ENCODE assay signal across 10 cellular contexts in the genomic region with DNA sequence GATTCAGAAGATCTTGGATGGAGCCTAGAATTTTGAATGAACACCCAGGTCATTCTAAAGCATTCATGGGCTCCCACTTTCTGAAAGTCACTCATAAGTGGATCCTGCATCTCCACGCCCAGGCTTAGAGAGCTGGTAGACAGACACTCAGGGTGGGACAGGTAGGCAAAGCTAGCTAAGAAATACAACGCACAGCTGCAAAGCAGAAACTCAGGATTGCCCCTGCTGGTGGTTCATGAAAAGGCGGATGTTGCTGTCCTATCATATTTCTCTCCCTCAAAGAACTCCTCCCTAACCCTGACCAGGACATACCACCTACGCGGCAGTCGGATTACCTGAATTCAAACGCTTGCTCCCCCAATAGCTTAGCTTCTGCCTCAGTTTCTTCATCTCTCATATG.
A peak's percentile ranks its signal among the peaks of the same experiment; 100 is the strongest.
DNase-seq lines count a peak whose midpoint lies in the region; ATAC-seq, FAIRE-seq and TF ChIP-seq lines count a peak whose summit lies in the region.
"Had no signal": no experiment of that assay in that cellular context is flagged by ENCODE, and none has a peak within 500 bp of the region (broad histone marks: within the 10 kb centered on the region; RNA-seq: fewer than 3 reads in every experiment).

No MANE protein-coding gene starts in this region.

- DNase-seq in DMS 273 (lab: John Stamatoyannopoulos, UW; ENCODE audit: unreplicated experiment) (peak; percentile 28), DMS 273 treated with DMSO at 0.1 percent for 48 hours (lab: John Stamatoyannopoulos, UW) (no peak), Karpas-422 (peak; percentile 76), K562 (ENCODE audit: extremely low read depth in 1 of 4, low spot score in 3 of 4) (peak in 2 of 4 experiments; percentile 8 to 17), neural crest cell (ENCODE audit: low read depth, low spot score) (no peak), NCI-H1417 treated with DMSO at 0.1 percent for 48 hours (lab: John Stamatoyannopoulos, UW) (no peak), stomach (no peak)
- DNase-seq in activated CD8-positive, alpha-beta memory T cell treated with anti-CD3 and anti-CD28 coated beads for 24 hours: no peak
- DNase-seq: 8988T, NCI-H1417 had no signal

- no peaks in the 10 kb centered on the region for H3K27me3 Mint-ChIP-seq in neural crest cell (ENCODE audit: low read depth)

- TF ChIP-seq EP300 in K562 (IDR thresholded peaks at IDR 0.05; ENCODE audit: low read length): no peak
- TF ChIP-seq EP300 in stomach (IDR thresholded peaks at IDR 0.05): no peak

- H3K79me2 ChIP-seq in Karpas-422 (ENCODE audit: low read length) (no peaks in the 10 kb centered on the region), K562 (ENCODE audit: control insufficient read depth, insufficient read depth, low read length) (no peaks in the 10 kb centered on the region)

- WGBS in K562 (ENCODE audit: insufficient coverage, low coverage, missing lambda C conversion rate): 0% methylated on average over 3 of the region's 7 CpGs
- 92 to 97% (median 94%) methylated on average over 7 of the region's 7 CpGs for WGBS in stomach, 5 donors

- H3K9me3 Mint-ChIP-seq in neural crest cell: peaks cover 5% of the 10 kb centered on the region

- H3K4me3 Mint-ChIP-seq in neural crest cell: no peak overlapping the region

- no peak overlapping the region for H3K4me2 ChIP-seq in Karpas-422 (ENCODE audit: low read depth, low read length, poor library complexity, severe bottlenecking)
- no peak overlapping the region for H3K4me2 ChIP-seq in K562 (ENCODE audit: insufficient read depth, low read length)

- TF ChIP-seq POLR2A in K562 (conservative IDR thresholded peaks at IDR 0.05) (no peak), stomach (IDR thresholded peaks at IDR 0.05) (no peak)

- H3K4me1 Mint-ChIP-seq in neural crest cell: no peaks in the 10 kb centered on the region

- H3K9me2 ChIP-seq in Karpas-422 (replicated peaks; ENCODE audit: insufficient read depth, low read length): no peaks in the 10 kb centered on the region

- H2AFZ ChIP-seq in Karpas-422 (ENCODE audit: low read length): no peak overlapping the region
- no peak overlapping the region for H2AFZ ChIP-seq in K562 (ENCODE audit: low read depth, low read length)

- H3K9me1 ChIP-seq in K562 (ENCODE audit: control insufficient read depth, insufficient read depth, low read length): no peaks in the 10 kb centered on the region

- intact Hi-C loops in K562 (cut with micrococcal nuclease) (no loop called here), stomach (cut with DNase I; ENCODE audit: low total_unique reads) (no loop called here)

- H3K27ac ChIP-seq in Karpas-422 (ENCODE audit: low read length): no peak overlapping the region
- H3K27ac ChIP-seq in K562 (ENCODE audit: extremely low read depth, low read depth, low read length): no peak overlapping the region
- H3K27ac ChIP-seq in stomach: no peak overlapping the region

- H3K4me3 ChIP-seq in Karpas-422 (ENCODE audit: low read length) (no peak overlapping the region), K562 (no peak overlapping the region), stomach (no peak overlapping the region)

- H3K9ac ChIP-seq in Karpas-422 (ENCODE audit: low read length): no peak overlapping the region
- H3K9ac ChIP-seq in K562 (ENCODE audit: insufficient read depth in 1 of 2, low read depth in 2 of 2, low read length in 2 of 2): no peak overlapping the region

- no TSS peak for BruUV-seq in K562 (replicated peaks; lab: Mats Ljungman, UMichigan)

- no peak for TF ChIP-seq RAD21 in K562 (CRISPR knock-in tag; conservative IDR thresholded peaks at IDR 0.05 in 1 of 2, IDR thresholded peaks at IDR 0.05 in 1 of 2)

- in situ Hi-C loops in K562 (cut with MboI): no loop called here

- peak; percentile 82 for ATAC-seq in K562

- POLR2A ChIA-PET in K562 (lab: Yijun Ruan, JAX): no interaction called here

- H4K20me1 ChIP-seq in Karpas-422 (ENCODE audit: insufficient read depth, low read depth, low read length): no peaks in the 10 kb centered on the region
- H4K20me1 ChIP-seq in K562 (replicated peaks; ENCODE audit: control insufficient read depth, insufficient read depth, low read length): no peaks in the 10 kb centered on the region

- CTCF ChIA-PET in K562 (lab: Yijun Ruan, JAX; ENCODE audit: low intra/inter-chr PET ratio): no interaction called here

- H3K9me3 ChIP-seq in Karpas-422 (ENCODE audit: low read length) (no peaks in the 10 kb centered on the region), K562 (replicated peaks; ENCODE audit: control insufficient read depth, insufficient read depth, low read depth, low read length) (no peaks in the 10 kb centered on the region), stomach (no peaks in the 10 kb centered on the region)

- no peaks in the 10 kb centered on the region for H3K36me3 Mint-ChIP-seq in neural crest cell (ENCODE audit: low read depth)

- H3K36me3 ChIP-seq in Karpas-422 (ENCODE audit: insufficient read depth, low read length): no peaks in the 10 kb centered on the region
- no peaks in the 10 kb centered on the region for H3K36me3 ChIP-seq in K562 (ENCODE audit: control insufficient read depth, insufficient read depth, low read length)
- H3K36me3 ChIP-seq in stomach: no peaks in the 10 kb centered on the region

- FAIRE-seq in K562 (lab: Jason Lieb, UNC): no peak

- H3K4me1 ChIP-seq in Karpas-422 (ENCODE audit: low read length) (no peaks in the 10 kb centered on the region), K562 (replicated peaks in 1 of 2; ENCODE audit: control insufficient read depth in 2 of 2, insufficient read depth in 2 of 2, low read length in 2 of 2) (no peaks in the 10 kb centered on the region), stomach (peaks cover 0 to 44% (median 17%) of the 10 kb centered on the region in 4 donors)

- no peaks in the 10 kb centered on the region for H3K27me3 ChIP-seq in Karpas-422 (ENCODE audit: low read length)
- no peaks in the 10 kb centered on the region for H3K27me3 ChIP-seq in K562 (ENCODE audit: control insufficient read depth in 2 of 2, insufficient read depth in 2 of 2, low read length in 2 of 2)
- H3K27me3 ChIP-seq in stomach: no peaks in the 10 kb centered on the region

- no peak overlapping the region for H3K27ac Mint-ChIP-seq in neural crest cell (ENCODE audit: unreplicated experiment)

- TF ChIP-seq CTCF in K562 (IDR thresholded peaks at IDR 0.05 in 2 of 3, conservative IDR thresholded peaks at IDR 0.05 in 1 of 3; ENCODE audit: insufficient read depth in 2 of 3, low read depth in 1 of 3, low read length in 3 of 3): peak in 2 of 3 experiments; percentile 38 to 47; a peak in 4 of 6 replicates
- TF ChIP-seq CTCF in neural crest cell (conservative IDR thresholded peaks at IDR 0.05): peak; percentile 53
- TF ChIP-seq CTCF in stomach (IDR thresholded peaks at IDR 0.05): no peak

TF ChIP-seq in K562, 482 proteins besides CTCF, POLR2A, EP300 and RAD21 (continues in another document):
- TF ChIP-seq ZNF644 (tag; IDR thresholded peaks at IDR 0.05; ENCODE audit: low read depth): no peak
- TF ChIP-seq, protein P1, sequence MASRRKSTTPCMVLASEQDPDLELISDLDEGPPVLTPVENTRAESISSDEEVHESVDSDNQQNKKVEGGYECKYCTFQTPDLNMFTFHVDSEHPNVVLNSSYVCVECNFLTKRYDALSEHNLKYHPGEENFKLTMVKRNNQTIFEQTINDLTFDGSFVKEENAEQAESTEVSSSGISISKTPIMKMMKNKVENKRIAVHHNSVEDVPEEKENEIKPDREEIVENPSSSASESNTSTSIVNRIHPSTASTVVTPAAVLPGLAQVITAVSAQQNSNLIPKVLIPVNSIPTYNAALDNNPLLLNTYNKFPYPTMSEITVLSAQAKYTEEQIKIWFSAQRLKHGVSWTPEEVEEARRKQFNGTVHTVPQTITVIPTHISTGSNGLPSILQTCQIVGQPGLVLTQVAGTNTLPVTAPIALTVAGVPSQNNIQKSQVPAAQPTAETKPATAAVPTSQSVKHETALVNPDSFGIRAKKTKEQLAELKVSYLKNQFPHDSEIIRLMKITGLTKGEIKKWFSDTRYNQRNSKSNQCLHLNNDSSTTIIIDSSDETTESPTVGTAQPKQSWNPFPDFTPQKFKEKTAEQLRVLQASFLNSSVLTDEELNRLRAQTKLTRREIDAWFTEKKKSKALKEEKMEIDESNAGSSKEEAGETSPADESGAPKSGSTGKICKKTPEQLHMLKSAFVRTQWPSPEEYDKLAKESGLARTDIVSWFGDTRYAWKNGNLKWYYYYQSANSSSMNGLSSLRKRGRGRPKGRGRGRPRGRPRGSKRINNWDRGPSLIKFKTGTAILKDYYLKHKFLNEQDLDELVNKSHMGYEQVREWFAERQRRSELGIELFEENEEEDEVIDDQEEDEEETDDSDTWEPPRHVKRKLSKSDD (conservative IDR thresholded peaks at IDR 0.05; ENCODE audit: low read length): no peak
- no peak for TF ChIP-seq SMARCE1 (IDR thresholded peaks at IDR 0.05)
- TF ChIP-seq, protein P2, sequence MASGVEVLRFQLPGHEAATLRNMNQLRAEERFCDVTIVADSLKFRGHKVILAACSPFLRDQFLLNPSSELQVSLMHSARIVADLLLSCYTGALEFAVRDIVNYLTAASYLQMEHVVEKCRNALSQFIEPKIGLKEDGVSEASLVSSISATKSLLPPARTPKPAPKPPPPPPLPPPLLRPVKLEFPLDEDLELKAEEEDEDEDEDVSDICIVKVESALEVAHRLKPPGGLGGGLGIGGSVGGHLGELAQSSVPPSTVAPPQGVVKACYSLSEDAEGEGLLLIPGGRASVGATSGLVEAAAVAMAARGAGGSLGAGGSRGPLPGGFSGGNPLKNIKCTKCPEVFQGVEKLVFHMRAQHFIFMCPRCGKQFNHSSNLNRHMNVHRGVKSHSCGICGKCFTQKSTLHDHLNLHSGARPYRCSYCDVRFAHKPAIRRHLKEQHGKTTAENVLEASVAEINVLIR (CRISPR knock-in tag; IDR thresholded peaks at IDR 0.05): no peak
- TF ChIP-seq PTRF (tag; IDR thresholded peaks at IDR 0.05): no peak
- TF ChIP-seq WHSC1 (IDR thresholded peaks at IDR 0.05; ENCODE audit: low read length): no peak
- no peak for TF ChIP-seq STAG1 (CRISPR knock-in tag; IDR thresholded peaks at IDR 0.05; ENCODE audit: borderline replicate concordance)
- TF ChIP-seq ZNF431 (CRISPR knock-in tag; IDR thresholded peaks at IDR 0.05): no peak
- TF ChIP-seq L3MBTL2 (IDR thresholded peaks at IDR 0.05): no peak
- TF ChIP-seq TEAD4 (IDR thresholded peaks at IDR 0.05; ENCODE audit: low read length): no peak
- TF ChIP-seq TEAD4 (CRISPR knock-in tag; IDR thresholded peaks at IDR 0.05; ENCODE audit: borderline replicate concordance): no peak
- TF ChIP-seq KAT7 (CRISPR knock-in tag; IDR thresholded peaks at IDR 0.05; ENCODE audit: borderline replicate concordance): no peak
- TF ChIP-seq BRCA1 (IDR thresholded peaks at IDR 0.05): no peak
- no peak for TF ChIP-seq BRCA1 (CRISPR knock-in tag; IDR thresholded peaks at IDR 0.05)

Comparison
In these comparisons a context has a peak if more than half of its experiments do, and no peak if none do; other contexts are left out.
1. DNase-seq: peak in DMS 273 (single experiment) and Karpas-422 (single experiment); none in DMS 273 treated with DMSO at 0.1 percent for 48 hours (single experiment), neural crest cell (single experiment), NCI-H1417 treated with DMSO at 0.1 percent for 48 hours (single experiment), activated CD8-positive, alpha-beta memory T cell treated with anti-CD3 and anti-CD28 coated beads for 24 hours (single experiment) and stomach (single experiment).
2. CTCF ChIP-seq: peak in K562 (2 of 3) and neural crest cell (single experiment); none in stomach (0 of 7).